Comparison of ENCODE assay signal across 8 cellular contexts in the genomic region with DNA sequence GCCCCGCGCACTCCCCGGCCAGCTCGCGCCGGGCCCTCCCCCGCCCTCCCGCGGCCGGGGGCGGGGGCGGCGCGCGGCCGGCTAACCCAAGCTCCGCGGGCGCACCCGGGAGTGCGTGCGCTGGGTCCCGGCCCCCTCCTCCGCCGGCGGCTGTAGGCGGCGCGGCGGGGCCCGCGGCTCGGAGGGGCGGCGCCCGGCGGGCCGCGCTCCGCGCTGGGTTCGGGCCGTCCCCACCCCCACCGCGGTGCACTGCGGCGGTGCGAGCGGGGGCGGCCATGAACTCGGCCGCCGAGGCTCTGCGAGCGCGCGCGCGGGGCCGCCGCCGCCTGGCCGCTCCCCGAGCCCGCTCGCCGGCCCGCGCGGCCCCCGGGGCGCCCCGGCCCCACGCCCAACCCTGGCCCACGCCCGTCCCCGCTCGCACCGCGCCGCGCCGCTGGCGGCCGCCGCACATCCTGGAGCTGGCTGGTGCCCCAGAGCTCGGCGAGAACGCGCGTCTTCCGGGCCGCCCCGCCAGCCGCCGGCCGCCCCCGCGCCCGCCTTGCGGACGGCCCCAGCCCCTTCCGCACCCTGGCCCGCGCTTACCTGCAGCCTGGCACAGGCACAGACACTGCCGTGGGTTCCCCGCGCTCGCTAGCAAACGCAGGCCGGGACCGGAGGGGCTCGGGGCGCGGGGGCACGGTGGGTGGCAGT. TPM values are rescaled to one million over a fixed set of nuclear protein-coding genes. Genes with fewer than 3 reads are reported as not detected.
A peak's percentile ranks its signal among the peaks of the same experiment; 100 is the strongest.
DNase-seq lines count a peak whose midpoint lies in the region; ATAC-seq, FAIRE-seq and TF ChIP-seq lines count a peak whose summit lies in the region.

A gene with protein sequence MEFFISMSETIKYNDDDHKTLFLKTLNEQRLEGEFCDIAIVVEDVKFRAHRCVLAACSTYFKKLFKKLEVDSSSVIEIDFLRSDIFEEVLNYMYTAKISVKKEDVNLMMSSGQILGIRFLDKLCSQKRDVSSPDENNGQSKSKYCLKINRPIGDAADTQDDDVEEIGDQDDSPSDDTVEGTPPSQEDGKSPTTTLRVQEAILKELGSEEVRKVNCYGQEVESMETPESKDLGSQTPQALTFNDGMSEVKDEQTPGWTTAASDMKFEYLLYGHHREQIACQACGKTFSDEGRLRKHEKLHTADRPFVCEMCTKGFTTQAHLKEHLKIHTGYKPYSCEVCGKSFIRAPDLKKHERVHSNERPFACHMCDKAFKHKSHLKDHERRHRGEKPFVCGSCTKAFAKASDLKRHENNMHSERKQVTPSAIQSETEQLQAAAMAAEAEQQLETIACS (minus strand): TSS at position 496 of the 690 bp plus-strand sequence. CDS start 2,480 bp downstream, outside the sequence.

- TF ChIP-seq CTCF in A549 (IDR thresholded peaks at IDR 0.05) (no peak), epithelial cell of proximal tubule (conservative IDR thresholded peaks at IDR 0.05; ENCODE audit: low read depth, low read length) (no peak)

- peak within 1 kb of the TSS; percentile 99 to 100 for H3K27ac ChIP-seq in A549

- ATAC-seq in A549, result peak; percentile 46 to 64
- peak; percentile 36 for ATAC-seq in GM18511 (IDR thresholded peaks at IDR 0.05; ENCODE audit: unreplicated experiment)
- peak; percentile 40 for ATAC-seq in HG03025 (IDR thresholded peaks at IDR 0.05; ENCODE audit: low FRiP score, unreplicated experiment)

- POLR2A ChIA-PET in A549 (lab: Yijun Ruan, JAX), result interaction anchor here (0.6 to 1.9 kb wide), 6 partner anchors 10 to 59 kb away, joined by 3 to 49 read pairs (median 7); no protein-coding TSS in a partner anchor

- DNase-seq in A549 (ENCODE audit: low read depth in 1 of 2, low spot score in 1 of 2), result peak; percentile 18 to 31
- DNase-seq in NCI-H526 (lab: John Stamatoyannopoulos, UW), result peak; percentile 42 to 74
- DNase-seq in activated T-cell treated with anti-CD3 and anti-CD28 coated beads, Interleukin-2, amount 50 U/mL, for 1 hour, result peak; percentile 76
- no peak for DNase-seq in epithelial cell of proximal tubule (ENCODE audit: low read depth)
- DNase-seq in mucosa of gallbladder (ENCODE audit: low spot score), result peak; percentile 49
- peak; percentile 66 for DNase-seq in stimulated activated CD8-positive, alpha-beta memory T cell treated with anti-CD3 and anti-CD28 coated beads, Interleukin-4, amount 100 ng/mL, for 48 hours

- TF ChIP-seq RAD21 in A549 (conservative IDR thresholded peaks at IDR 0.05 in 1 of 2, IDR thresholded peaks at IDR 0.05 in 1 of 2), result no peak

- no peaks in the 10 kb centered on the region for H3K9me3 ChIP-seq in A549

- no peak for TF ChIP-seq POLR2A in A549 (IDR thresholded peaks at IDR 0.05; ENCODE audit: low read length)

- no peak for TF ChIP-seq EP300 in A549 (IDR thresholded peaks at IDR 0.05)

- H3K4me3 ChIP-seq in A549 (peak within 1 kb of the TSS; percentile 96), epithelial cell of proximal tubule (ENCODE audit: low read depth, low read length) (peak within 1 kb of the TSS; percentile 92)

- CTCF ChIA-PET in A549 (lab: Yijun Ruan, JAX), result interaction anchor here (1.3 kb wide), 1 partner anchor 58 kb away, joined by 3 read pairs; no protein-coding TSS in a partner anchor

- peaks cover 4% of the 10 kb centered on the region; the same call in 1 of the 3 replicates for H3K4me1 ChIP-seq in A549

- H3K4me2 ChIP-seq in A549, result peak within 1 kb of the TSS; percentile 73

- WGBS in A549 (ENCODE audit: missing lambda C conversion rate), result no CpG with 5 or more reads among the region's 116 CpGs

- FAIRE-seq in A549 (lab: Jason Lieb, UNC), result no peak

TF ChIP-seq in A549, 52 proteins besides CTCF, POLR2A, EP300 and RAD21:
- TF ChIP-seq FOXS1 (CRISPR knock-in tag; IDR thresholded peaks at IDR 0.05), result no peak
- TF ChIP-seq HOXA7 (CRISPR knock-in tag; IDR thresholded peaks at IDR 0.05), result no peak
- TF ChIP-seq PHF8 (IDR thresholded peaks at IDR 0.05; ENCODE audit: borderline replicate concordance, low read depth), result peak; percentile 43; the same call in 1 of the 2 replicates
- no peak for TF ChIP-seq TP53 (CRISPR knock-in tag; IDR thresholded peaks at IDR 0.05)

RNA-seq across cellular contexts. Expression of the gene that starts here (rescaled TPM):
- polyA plus RNA-seq in A549 (2011; rRNA removed), result 17.1 and 23.4 TPM in 2 replicates
- 3.6 and 3.7 TPM in 2 replicates for polyA plus RNA-seq in A549 (2012; cell fraction: cytosol; rRNA removed)
- 1.9 and 3.9 TPM in 2 replicates for polyA plus RNA-seq in A549 (2012; cell fraction: nucleus; rRNA removed)
- polyA plus RNA-seq in A549 (2017; fragmentation: RNase III; extraction: RNeasy Plus Mini Kit Qiagen cat#74134 plus additional on column Dnase treatment), result 5.8 to 7.3 TPM (median 7.1 TPM) in 3 replicates
- polyA minus RNA-seq in A549 (2011; rRNA and poly(A)+ RNA removed), result 11.1 and 14.3 TPM in 2 replicates
- total RNA-seq in epithelial cell of proximal tubule, result 8.5 and 14.3 TPM in 2 replicates
- 14.1 TPM for total RNA-seq in mucosa of gallbladder
